Comparison of ENCODE assay signal across 12 cellular contexts in genomic region chr19:45323671-45324081, GRCh38. TPM values are rescaled to one million over a fixed set of nuclear protein-coding genes. Genes with fewer than 3 reads are reported as not detected.
DNase-seq lines count a peak whose midpoint lies in the region; FAIRE-seq and TF ChIP-seq lines count a peak whose summit lies in the region.
"Had no signal": no experiment of that assay in that cellular context is flagged by ENCODE, and none has a peak within 500 bp of the region (broad histone marks: within the 10 kb centered on the region; RNA-seq: fewer than 3 reads in every experiment).

No MANE protein-coding gene starts in this region.

- peaks cover 6% of the 10 kb centered on the region for H3K36me3 Mint-ChIP-seq in Calu3 (ENCODE audit: insufficient read depth, unreplicated experiment)

- peaks cover 27% of the 10 kb centered on the region for H3K27me3 ChIP-seq in left ventricle myocardium inferior (ENCODE audit: low read depth)
- no peaks in the 10 kb centered on the region for H3K27me3 ChIP-seq in parathyroid adenoma (ENCODE audit: control insufficient read depth, insufficient read depth, low read length)
- H3K27me3 ChIP-seq in uterus, result no peaks in the 10 kb centered on the region

- DNase-seq in Calu3, result peak; percentile 30
- DNase-seq in left ventricle myocardium inferior, result peak; percentile 79
- no peak for DNase-seq in uterus
- DNase-seq in kidney, result no peak
- no peak for DNase-seq in activated CD4-positive, alpha-beta T cell treated with anti-CD3 and anti-CD28 coated beads for 1 hour
- DNase-seq in NCI-H2029 treated with DMSO at 0.1 percent for 48 hours (lab: John Stamatoyannopoulos, UW), result no peak
- DNase-seq: activated T-cell treated with anti-CD3 and anti-CD28 coated beads, Interleukin-2, amount 50 U/mL, for 4 hours; KBM-7; small intestine had no signal

- H2AFZ ChIP-seq in parathyroid adenoma, result peak overlapping the region; percentile 56

- TF ChIP-seq CTCF in Calu3 (IDR thresholded peaks at IDR 0.05; ENCODE audit: unreplicated experiment), result no peak
- TF ChIP-seq CTCF in WI38 (IDR thresholded peaks at IDR 0.05; ENCODE audit: low read depth, low read length), result no peak
- TF ChIP-seq CTCF in left ventricle myocardium inferior (IDR thresholded peaks at IDR 0.05; ENCODE audit: borderline replicate concordance), result no peak
- TF ChIP-seq CTCF in parathyroid adenoma (IDR thresholded peaks at IDR 0.05), result no peak
- no peak for TF ChIP-seq CTCF in uterus (IDR thresholded peaks at IDR 0.05)
- no peak for TF ChIP-seq CTCF in kidney (IDR thresholded peaks at IDR 0.05; ENCODE audit: borderline replicate concordance, extremely low read depth, insufficient read depth)

- intact Hi-C loops in Calu3 (cut with micrococcal nuclease; ENCODE audit: unreplicated experiment) (no loop called here), left ventricle myocardium inferior (cut with micrococcal nuclease) (no loop called here), uterus (cut with DNase I; ENCODE audit: low total_unique reads) (no loop called here), kidney (cut with DNase I) (no loop called here)

- H3K27me3 Mint-ChIP-seq in Calu3 (ENCODE audit: unreplicated experiment), result peaks cover 49% of the 10 kb centered on the region

- BruUV-seq in Calu3 (replicated peaks; lab: Mats Ljungman, UMichigan), result no TSS peak

- no peak for TF ChIP-seq POLR2A in uterus (IDR thresholded peaks at IDR 0.05)

- FAIRE-seq in kidney (lab: Jason Lieb, UNC), result no peak
- FAIRE-seq: small intestine had no signal

- H3K9ac ChIP-seq in parathyroid adenoma (no peak overlapping the region), kidney (ENCODE audit: low read length in 2 of 2) (no peak overlapping the region)

- peak overlapping the region; percentile 61 for H3K4me3 Mint-ChIP-seq in Calu3 (ENCODE audit: low read depth, unreplicated experiment)
- H3K4me3 Mint-ChIP-seq: activated T-cell treated with anti-CD3 and anti-CD28 coated beads, Interleukin-2, amount 50 U/mL, for 4 hours had no signal

- H3K4me3 ChIP-seq in WI38 (ENCODE audit: low read depth, low read length) (peak overlapping the region; percentile 27), left ventricle myocardium inferior (peak overlapping the region; percentile 72), parathyroid adenoma (ENCODE audit: low read depth, low read length) (no peak overlapping the region), uterus (no peak overlapping the region), kidney (ENCODE audit: low read length in 2 of 2) (peak overlapping the region in 1 of 2 donors; percentile 35)

- no peak overlapping the region for H3K4me2 ChIP-seq in parathyroid adenoma (ENCODE audit: low read length)

- H3K36me3 ChIP-seq in left ventricle myocardium inferior, result peaks cover 15% of the 10 kb centered on the region
- no peaks in the 10 kb centered on the region for H3K36me3 ChIP-seq in parathyroid adenoma (ENCODE audit: control insufficient read depth, insufficient read depth, low read length)
- no peaks in the 10 kb centered on the region for H3K36me3 ChIP-seq in uterus
- no peaks in the 10 kb centered on the region for H3K36me3 ChIP-seq in kidney (ENCODE audit: control insufficient read depth in 1 of 2, insufficient read depth in 2 of 2, low read length in 2 of 2)

- H3K27ac ChIP-seq in left ventricle myocardium inferior (replicated peaks) (peak overlapping the region; percentile 95), parathyroid adenoma (no peak overlapping the region), uterus (no peak overlapping the region), kidney (ENCODE audit: low read depth in 2 of 2, low read length in 2 of 2) (no peak overlapping the region)

- no peak overlapping the region for H3K27ac Mint-ChIP-seq in Calu3 (ENCODE audit: unreplicated experiment)

- H3K4me1 Mint-ChIP-seq in Calu3 (ENCODE audit: low read depth, unreplicated experiment), result peaks cover 23% of the 10 kb centered on the region

- no peaks in the 10 kb centered on the region for H3K9me3 ChIP-seq in left ventricle myocardium inferior (replicated peaks)
- H3K9me3 ChIP-seq in parathyroid adenoma (ENCODE audit: control insufficient read depth, low read length), result no peaks in the 10 kb centered on the region
- no peaks in the 10 kb centered on the region for H3K9me3 ChIP-seq in uterus
- no peaks in the 10 kb centered on the region for H3K9me3 ChIP-seq in kidney (ENCODE audit: control insufficient read depth in 1 of 2, low read length in 2 of 2)

- H3K4me1 ChIP-seq in left ventricle myocardium inferior (peaks cover 24% of the 10 kb centered on the region), parathyroid adenoma (no peaks in the 10 kb centered on the region), uterus (no peaks in the 10 kb centered on the region), kidney (ENCODE audit: control insufficient read depth in 1 of 2, insufficient read depth in 1 of 2, low read depth in 1 of 2, low read length in 2 of 2) (no peaks in the 10 kb centered on the region)

- H3K79me2 ChIP-seq in parathyroid adenoma, result no peaks in the 10 kb centered on the region

- no peaks in the 10 kb centered on the region for H3K9me3 Mint-ChIP-seq in Calu3 (ENCODE audit: low read depth, unreplicated experiment)
- H3K9me3 Mint-ChIP-seq: activated T-cell treated with anti-CD3 and anti-CD28 coated beads, Interleukin-2, amount 50 U/mL, for 4 hours had no signal

- CTCF ChIA-PET in Calu3 (lab: Charles Lee), result no interaction called here

RNA-seq across cellular contexts. Expression of gene CKM, which starts 1.0 kb away (rescaled TPM):
- total RNA-seq in Calu3 (2022) (not detected in 2 replicates), left ventricle myocardium inferior (3,974 TPM), uterus (1 to 10 TPM in 2 of 4 donors, not detected in 2; 1.1 to 2.5 TPM), kidney (not detected)
- polyA plus RNA-seq in kidney (ENCODE audit: insufficient read depth, low read depth, low replicate concordance), result 1.3 TPM
- total RNA-seq: activated T-cell treated with anti-CD3 and anti-CD28 coated beads, Interleukin-2, amount 50 U/mL, for 4 hours; T-helper 2 cell treated with Interferon-gamma antibody and Interleukin-4, amounts not matched to agents 100 ng/mL and 5 ng/mL, for 36 hours had no signal

RNA-seq across cellular contexts. Expression of gene KLC3, which starts 16.9 kb away (rescaled TPM):
- total RNA-seq in Calu3 (2022) (3.3 and 4.5 TPM in 2 replicates), left ventricle myocardium inferior (not detected), uterus (under 1 TPM in 1 of 4 donors, not detected in 3; 0.55 TPM), kidney (3.3 TPM)
- polyA plus RNA-seq in kidney (ENCODE audit: insufficient read depth, low read depth, low replicate concordance), result 4.5 TPM
- total RNA-seq: activated T-cell treated with anti-CD3 and anti-CD28 coated beads, Interleukin-2, amount 50 U/mL, for 4 hours; T-helper 2 cell treated with Interferon-gamma antibody and Interleukin-4, amounts not matched to agents 100 ng/mL and 5 ng/mL, for 36 hours had no signal
- polyA plus RNA-seq: small intestine had no signal

RNA-seq across cellular contexts. Expression of gene ERCC2, which starts 46.7 kb away (rescaled TPM):
- total RNA-seq in Calu3 (2022) (56.4 and 57.7 TPM in 2 replicates), left ventricle myocardium inferior (11.4 TPM), uterus (10 to 100 TPM in 2 of 4 donors, 1 to 10 TPM in 2; 1.8 to 16.6 (median 10.5) TPM), kidney (19.0 TPM)
- polyA plus RNA-seq in kidney (ENCODE audit: insufficient read depth, low read depth, low replicate concordance), result 16.7 TPM

Comparison
In these comparisons a context has a peak if more than half of its experiments do, and no peak if none do; other contexts are left out.
1. DNase-seq: peak in Calu3 (single experiment) and left ventricle myocardium inferior (single experiment); none in uterus (0 of 2), kidney (single experiment), activated CD4-positive, alpha-beta T cell treated with anti-CD3 and anti-CD28 coated beads for 1 hour (single experiment) and NCI-H2029 treated with DMSO at 0.1 percent for 48 hours (single experiment).
2. H3K4me3 ChIP-seq: peak in WI38 (single experiment) and left ventricle myocardium inferior (single experiment); none in parathyroid adenoma (single experiment) and uterus (0 of 2).
3. RNA of gene CKM, which starts 1.0 kb away (total RNA-seq): 3,974 TPM in left ventricle myocardium inferior (single experiment); 1.1 to 2.5 TPM in uterus, not detected in Calu3 and not detected in kidney (single experiment); every median in the first group is over 1,000 times any median in the second.